In genomic region chr1:162130308-162130707, GRCh38 we compare ENCODE assay signal across 23 cellular contexts.
"Had no signal": no experiment of that assay in that cellular context is flagged by ENCODE, and none has a peak within 500 bp of the region (broad histone marks: within the 10 kb centered on the region; RNA-seq: fewer than 3 reads in every experiment).

No MANE protein-coding gene starts in this region.

- H3K27me3 ChIP-seq: Peyer's patch had no signal

- H3K36me3 ChIP-seq: MG63, Peyer's patch, SJSA1 had no signal

- DNase-seq: Karpas-422; KG1; MG63; NCI-H1092; NCI-H1105 treated with DMSO at 0.1 percent for 48 hours; NCI-H1417 treated with DMSO at 0.1 percent for 48 hours; NCI-H146; NCI-H1694 treated with DMSO at 0.1 percent for 48 hours; NCI-H1930; NCI-H2081; NCI-H2107; NCI-H2227 treated with DMSO at 0.1 percent for 48 hours; NCI-H524; NCI-H526 treated with DMSO at 0.1 percent for 48 hours; NCI-H748 treated with DMSO at 0.1 percent for 48 hours; NK-92 treated with Interleukin-12 subunit alpha and Interleukin-12 subunit beta, amount 100 ng/mL, for 24 hours; PC-3; Peyer's patch; SIG-M5 had no signal

- H3K27ac ChIP-seq: HL-60, Peyer's patch, SJSA1, SK-N-MC had no signal

- H3K4me3 ChIP-seq: MG63, Peyer's patch, SJSA1, SK-N-MC had no signal

- H3K9me3 ChIP-seq: Peyer's patch had no signal

- ATAC-seq: Right ventricle myocardium inferior had no signal
